In genomic region chr17:40068584-40068916, GRCh38 we compare ENCODE assay signal across 1 cellular context.
TF ChIP-seq lines count a peak whose summit lies in the region.

No MANE protein-coding gene starts in this region.

TF ChIP-seq in HCT116, 20 proteins besides CTCF, POLR2A, EP300 and RAD21 (continued from another document):
- TF ChIP-seq REST (IDR thresholded peaks at IDR 0.05; ENCODE audit: low read depth) (no peak), TCF7L2 (IDR thresholded peaks at IDR 0.05; ENCODE audit: borderline replicate concordance, extremely low read depth, insufficient read depth, insufficient read length) (no peak)
